Comparison of ENCODE assay signal across 24 cellular contexts in genomic region chr12:102966200-102966941, GRCh38. TPM values are rescaled to one million over a fixed set of nuclear protein-coding genes. Genes with fewer than 3 reads are reported as not detected.
DNase-seq lines count a peak whose midpoint lies in the region; ATAC-seq and TF ChIP-seq lines count a peak whose summit lies in the region.
"Had no signal": no experiment of that assay in that cellular context is flagged by ENCODE, and none has a peak within 500 bp of the region (broad histone marks: within the 10 kb centered on the region; RNA-seq: fewer than 3 reads in every experiment).

No MANE protein-coding gene starts in this region.

- no peak overlapping the region for H3K9ac ChIP-seq in endodermal cell (ENCODE audit: extremely low read depth, low read length, poor library complexity, severe bottlenecking)

- no peaks in the 10 kb centered on the region for H3K36me3 ChIP-seq in endodermal cell (ENCODE audit: control insufficient read depth, insufficient read depth, low read length)
- H3K36me3 ChIP-seq in left lung: no peaks in the 10 kb centered on the region
- H3K36me3 ChIP-seq: BE2C, MG63, SJCRH30 had no signal

- H3K9me3 Mint-ChIP-seq in endodermal cell (peaks cover 18% of the 10 kb centered on the region), progenitor cell of endocrine pancreas (ENCODE audit: low read depth) (no peaks in the 10 kb centered on the region)

- H3K27me3 ChIP-seq in endodermal cell (ENCODE audit: control insufficient read depth, insufficient read depth, low read length, poor library complexity, severe bottlenecking): peaks cover 100% of the 10 kb centered on the region
- peaks cover 44 to 76% of the 10 kb centered on the region in 2 donors for H3K27me3 ChIP-seq in left lung
- H3K27me3 ChIP-seq: BE2C, SJCRH30 had no signal

- peak; percentile 11 to 63 (median 37) for DNase-seq in NCI-H1417 (lab: John Stamatoyannopoulos, UW)
- DNase-seq in NCI-H1417 treated with DMSO at 0.1 percent for 48 hours (lab: John Stamatoyannopoulos, UW): no peak
- peak; percentile 19 for DNase-seq in NCI-H146 treated with DMSO at 0.1 percent for 48 hours (lab: John Stamatoyannopoulos, UW; ENCODE audit: unreplicated experiment)
- peak; percentile 53 for DNase-seq in endodermal cell
- no peak for DNase-seq in progenitor cell of endocrine pancreas (ENCODE audit: low spot score, unreplicated experiment)
- no peak for DNase-seq in left lung
- DNase-seq in activated CD4-positive, CD25-positive, alpha-beta regulatory T cell treated with anti-CD3 and anti-CD28 coated beads, Interleukin-2, amount 50 U/mL, for 72 hours: no peak
- DNase-seq: BE2C; CD4-positive, alpha-beta memory T cell; DND-41; IMR-90; Karpas-422; MG63; NCI-H1092; NCI-H1930; NCI-H748 treated with DMSO at 0.1 percent for 48 hours; OCI-M1; SJCRH30 had no signal

- ATAC-seq in HG03196 (IDR thresholded peaks at IDR 0.05; ENCODE audit: unreplicated experiment) (no peak), left lung (no peak)

- WGBS in endodermal cell (ENCODE audit: insufficient coverage in 1 of 2, insufficient read length in 1 of 2), 2 experiments: 20 to 37% methylated on average over 2 to 12 of the region's 12 CpGs

- H3K27me3 Mint-ChIP-seq in endodermal cell (ENCODE audit: insufficient read depth) (peaks cover 94% of the 10 kb centered on the region), progenitor cell of endocrine pancreas (peaks cover 98% of the 10 kb centered on the region)

- H3K27ac ChIP-seq in endodermal cell (ENCODE audit: low read depth, low read length) (peak overlapping the region; percentile 45), left lung (no peak overlapping the region)
- H3K27ac ChIP-seq: 22Rv1, RWPE1, SJCRH30 had no signal

- intact Hi-C loops in left lung (cut with DNase I): no loop called here

- H3K4me1 ChIP-seq in endodermal cell (ENCODE audit: control insufficient read depth, insufficient read depth, low read length) (peaks cover 4% of the 10 kb centered on the region), left lung (no peaks in the 10 kb centered on the region)
- H3K4me1 ChIP-seq: BE2C, SJCRH30 had no signal

- H3K9me3 ChIP-seq in endodermal cell (ENCODE audit: control insufficient read depth, low read length) (peaks cover 18% of the 10 kb centered on the region), left lung (no peaks in the 10 kb centered on the region)
- H3K9me3 ChIP-seq: BE2C, MG63, SJCRH30 had no signal

- H3K4me3 Mint-ChIP-seq in endodermal cell (no peak overlapping the region), progenitor cell of endocrine pancreas (ENCODE audit: low read depth) (no peak overlapping the region)

- no peak overlapping the region for H3K4me3 ChIP-seq in endodermal cell (ENCODE audit: low read length)
- H3K4me3 ChIP-seq in left lung: no peak overlapping the region
- H3K4me3 ChIP-seq: MG63, SJCRH30 had no signal

- H3K4me1 Mint-ChIP-seq in endodermal cell (peaks cover 27% of the 10 kb centered on the region), progenitor cell of endocrine pancreas (ENCODE audit: low read depth) (peaks cover 8% of the 10 kb centered on the region)

- H3K27ac Mint-ChIP-seq in endodermal cell (no peak overlapping the region), progenitor cell of endocrine pancreas (peak overlapping the region; percentile 60)

- no peak for TF ChIP-seq CTCF in endodermal cell (conservative IDR thresholded peaks at IDR 0.05)
- TF ChIP-seq CTCF in progenitor cell of endocrine pancreas (IDR thresholded peaks at IDR 0.05; ENCODE audit: unreplicated experiment): no peak
- TF ChIP-seq CTCF in left lung (IDR thresholded peaks at IDR 0.05): no peak

- peaks cover 3% of the 10 kb centered on the region for H3K36me3 Mint-ChIP-seq in endodermal cell (ENCODE audit: low read depth)
- no peaks in the 10 kb centered on the region for H3K36me3 Mint-ChIP-seq in progenitor cell of endocrine pancreas (ENCODE audit: insufficient read depth)
- H3K36me3 Mint-ChIP-seq: CD4-positive, alpha-beta memory T cell had no signal

RNA-seq across cellular contexts. Expression of gene ASCL1, which starts 8.9 kb away (rescaled TPM):
- total RNA-seq in endodermal cell (not detected), progenitor cell of endocrine pancreas (8.3 and 8.4 TPM in 2 replicates), left lung (under 1 TPM in 1 of 2 donors, not detected in 1; 0.34 TPM)
- polyA plus RNA-seq in endodermal cell (2013, experiment 1 of 2): 36.3 TPM
- polyA plus RNA-seq in endodermal cell (2013, experiment 2 of 2): 30.5 TPM
- total RNA-seq: CD4-positive, alpha-beta memory T cell; HT1080; IMR-90; NCI-H460; SJCRH30 had no signal
- polyA plus RNA-seq: AG04450; CD4-positive, alpha-beta memory T cell; IMR-90 had no signal

RNA-seq across cellular contexts. Expression of gene PAH, which starts 49.3 kb away (rescaled TPM):
- 1 to 10 TPM; 1.5 to 1.9 TPM for total RNA-seq in endodermal cell
- 0.07 TPM for polyA plus RNA-seq in endodermal cell (2013, experiment 1 of 2)
- polyA plus RNA-seq in endodermal cell (2013, experiment 2 of 2): 0.25 TPM
- 15.8 and 17.4 TPM in 2 replicates for total RNA-seq in progenitor cell of endocrine pancreas
- not detected for total RNA-seq in left lung
- total RNA-seq: CD4-positive, alpha-beta memory T cell; HT1080; IMR-90; NCI-H460; SJCRH30 had no signal
- polyA plus RNA-seq: AG04450; CD4-positive, alpha-beta memory T cell; IMR-90 had no signal

Comparison
In these comparisons a context has a peak if more than half of its experiments do, and no peak if none do; other contexts are left out.
1. DNase-seq: peak in NCI-H1417 (3 of 3), NCI-H146 treated with DMSO at 0.1 percent for 48 hours (single experiment) and endodermal cell (single experiment); none in NCI-H1417 treated with DMSO at 0.1 percent for 48 hours (single experiment), progenitor cell of endocrine pancreas (single experiment), left lung (0 of 2) and activated CD4-positive, CD25-positive, alpha-beta regulatory T cell treated with anti-CD3 and anti-CD28 coated beads, Interleukin-2, amount 50 U/mL, for 72 hours (single experiment).